15 cellular contexts compared by ENCODE assay signal in genomic region chr3:126414961-126415660, GRCh38. TPM values are rescaled to one million over a fixed set of nuclear protein-coding genes. Genes with fewer than 3 reads are reported as not detected.
DNase-seq lines count a peak whose midpoint lies in the region; ATAC-seq, FAIRE-seq and TF ChIP-seq lines count a peak whose summit lies in the region.
"Had no signal": no experiment of that assay in that cellular context is flagged by ENCODE, and none has a peak within 500 bp of the region (broad histone marks: within the 10 kb centered on the region; RNA-seq: fewer than 3 reads in every experiment).

No MANE protein-coding gene starts in this region.

- no peak overlapping the region for H3K14ac ChIP-seq in neuronal stem cell (ENCODE audit: low read length)

- ATAC-seq in HepG2 (no peak), right lobe of liver (no peak), Right ventricle myocardium superior (ENCODE audit: poor library complexity) (no peak), omental fat pad (ENCODE audit: low FRiP score) (no peak)

- no peaks in the 10 kb centered on the region for H3K79me2 ChIP-seq in HepG2 (ENCODE audit: insufficient read depth, low read length)

- H2BK5ac ChIP-seq in neuronal stem cell (ENCODE audit: low read length), result no peak overlapping the region

- H3K36me3 ChIP-seq in HepG2 (replicated peaks in 1 of 2; ENCODE audit: control insufficient read depth in 1 of 2, insufficient read depth in 2 of 2, low read length in 2 of 2), result no peaks in the 10 kb centered on the region
- no peaks in the 10 kb centered on the region for H3K36me3 ChIP-seq in right lobe of liver
- no peaks in the 10 kb centered on the region for H3K36me3 ChIP-seq in neuronal stem cell (replicated peaks in 1 of 2; ENCODE audit: control insufficient read depth in 2 of 2, insufficient read depth in 2 of 2, low read length in 2 of 2)
- H3K36me3 ChIP-seq in spleen, result no peaks in the 10 kb centered on the region
- H3K36me3 ChIP-seq: BLaER1 had no signal

- H3K27me3 ChIP-seq in HepG2 (ENCODE audit: control insufficient read depth in 1 of 2, insufficient read depth in 2 of 2, low read length in 2 of 2) (peaks cover 1 to 16% of the 10 kb centered on the region in 2 experiments; a peak in 4 of 5 replicates), right lobe of liver (no peaks in the 10 kb centered on the region), neuronal stem cell (ENCODE audit: control insufficient read depth in 3 of 3, insufficient read depth in 3 of 3, low read depth in 1 of 3, low read length in 3 of 3) (peaks cover 0 to 6% (median 0%) of the 10 kb centered on the region in 3 experiments), spleen (replicated peaks in 1 of 7) (peaks cover 0 to 77% (median 22%) of the 10 kb centered on the region in 7 donors)
- H3K27me3 ChIP-seq: BLaER1 had no signal

- peak overlapping the region; percentile 54 for H2BK15ac ChIP-seq in neuronal stem cell (ENCODE audit: low read length)

- no peak for TF ChIP-seq RAD21 in HepG2 (CRISPR knock-in tag; IDR thresholded peaks at IDR 0.05)

- no peak overlapping the region for H2AK5ac ChIP-seq in neuronal stem cell (ENCODE audit: low read depth, low read length)

- no peak for TF ChIP-seq CTCF in HepG2 (CRISPR knock-in tag; IDR thresholded peaks at IDR 0.05)
- no peak for TF ChIP-seq CTCF in right lobe of liver (IDR thresholded peaks at IDR 0.05)
- TF ChIP-seq CTCF in spleen (IDR thresholded peaks at IDR 0.05 in 8 of 11, conservative IDR thresholded peaks at IDR 0.05 in 3 of 11), result no peak
- no peak for TF ChIP-seq CTCF in omental fat pad (IDR thresholded peaks at IDR 0.05)

- TF ChIP-seq EP300 in HepG2 (IDR thresholded peaks at IDR 0.05; ENCODE audit: low read depth in 2 of 2, low read length in 2 of 2), result no peak
- no peak for TF ChIP-seq EP300 in HepG2 (CRISPR knock-in tag; IDR thresholded peaks at IDR 0.05; ENCODE audit: borderline replicate concordance)

- no peaks in the 10 kb centered on the region for H4K20me1 ChIP-seq in HepG2 (ENCODE audit: insufficient read depth, low read length)
- H4K20me1 ChIP-seq: BLaER1 had no signal

- H2BK120ac ChIP-seq in neuronal stem cell (ENCODE audit: low read depth, low read length), result no peak overlapping the region

- CTCF ChIA-PET in HepG2 (lab: Yijun Ruan, JAX; ENCODE audit: low intra/inter-chr PET ratio, low total read pairs), result no interaction called here

- DNase-seq in HepG2 (ENCODE audit: low spot score) (no peak), right lobe of liver (no peak), neuronal stem cell (ENCODE audit: low spot score) (no peak), spleen (peak; percentile 46), cerebellar cortex (ENCODE audit: low spot score) (no peak), Right ventricle myocardium superior (no peak), omental fat pad (ENCODE audit: low spot score) (no peak)
- DNase-seq: AML-193, Calu3, DMS 273 treated with DMSO at 0.1 percent for 48 hours, IMR-90 had no signal

- H3K4ac ChIP-seq in neuronal stem cell (ENCODE audit: low read length), result no peak overlapping the region

- peaks cover 25% of the 10 kb centered on the region for H3K4me1 ChIP-seq in HepG2 (ENCODE audit: insufficient read depth, low read length)
- no peaks in the 10 kb centered on the region for H3K4me1 ChIP-seq in right lobe of liver
- peaks cover 0 to 6% of the 10 kb centered on the region in 2 donors for H3K4me1 ChIP-seq in neuronal stem cell (ENCODE audit: control insufficient read depth in 2 of 2, insufficient read depth in 1 of 2, low read depth in 1 of 2, low read length in 2 of 2)
- no peaks in the 10 kb centered on the region for H3K4me1 ChIP-seq in spleen
- H3K4me1 ChIP-seq: BLaER1 had no signal

- no TSS peak for BruUV-seq in HepG2 (replicated peaks; lab: Mats Ljungman, UMichigan)

- H3K79me1 ChIP-seq in neuronal stem cell (ENCODE audit: low read depth, low read length), result peaks cover 2% of the 10 kb centered on the region

- WGBS in HepG2 (ENCODE audit: low lambda C conversion rate), result 42% methylated on average over 11 of the region's 12 CpGs
- WGBS in right lobe of liver (ENCODE audit: insufficient coverage, low coverage, low lambda C conversion rate, missing lambda C conversion rate), result 72% methylated on average over 11 of the region's 12 CpGs
- WGBS in neuronal stem cell (ENCODE audit: extremely low coverage in 2 of 2, insufficient read length in 2 of 2, insufficient replicate concordance in 1 of 2), 2 donors, result no CpG with 5 or more reads among the region's 12 CpGs
- WGBS in spleen, 5 donors, result 82 to 91% (median 85%) methylated on average over 11 to 12 of the region's 12 CpGs

- POLR2A ChIA-PET in HepG2 (lab: Yijun Ruan, JAX), result no interaction called here

- in situ Hi-C loops in HepG2 (cut with HindIII; ENCODE audit: extremely low pct_ligation_motif_present, low pct_unique_long_range_greater_than_20kb), result no loop called here

- H4K8ac ChIP-seq in neuronal stem cell (ENCODE audit: low read depth, low read length), result no peak overlapping the region

- H3K9me3 ChIP-seq in HepG2 (ENCODE audit: low read length), result no peaks in the 10 kb centered on the region
- no peaks in the 10 kb centered on the region for H3K9me3 ChIP-seq in right lobe of liver
- H3K9me3 ChIP-seq in neuronal stem cell (replicated peaks in 1 of 2; ENCODE audit: control insufficient read depth in 2 of 2, insufficient read depth in 1 of 2, low read depth in 1 of 2, low read length in 2 of 2), result no peaks in the 10 kb centered on the region
- H3K9me3 ChIP-seq in spleen, result no peaks in the 10 kb centered on the region
- H3K9me3 ChIP-seq: BLaER1 had no signal

- intact Hi-C loops in HepG2 (cut with micrococcal nuclease; ENCODE audit: unreplicated experiment), result no loop called here
- intact Hi-C loops in right lobe of liver (cut with DNase I), result no loop called here
- intact Hi-C loops in spleen (cut with DNase I; ENCODE audit: low total_unique reads), result no loop called here
- intact Hi-C loops in Right ventricle myocardium superior (cut with DNase I), result no loop called here

- H2AFZ ChIP-seq in HepG2 (ENCODE audit: low read length) (no peak overlapping the region), neuronal stem cell (ENCODE audit: low read length) (no peak overlapping the region)

- no peak overlapping the region for H4K91ac ChIP-seq in neuronal stem cell (ENCODE audit: low read depth, low read length, poor library complexity)

- no peak overlapping the region for H3K4me3 ChIP-seq in HepG2 (replicated peaks in 1 of 3; ENCODE audit: insufficient read depth in 1 of 3, low read depth in 2 of 3, low read length in 3 of 3)
- H3K4me3 ChIP-seq in right lobe of liver, result no peak overlapping the region
- no peak overlapping the region for H3K4me3 ChIP-seq in neuronal stem cell (ENCODE audit: low read length in 2 of 2)
- H3K4me3 ChIP-seq in spleen, result no peak overlapping the region
- H3K4me3 ChIP-seq: BLaER1 had no signal

- H3K4me2 ChIP-seq in HepG2 (ENCODE audit: low read depth, low read length), result no peak overlapping the region
- H3K4me2 ChIP-seq in neuronal stem cell (ENCODE audit: insufficient read depth, low read length, poor library complexity, severe bottlenecking), result no peak overlapping the region
- H3K4me2 ChIP-seq: BLaER1 had no signal

- H3K18ac ChIP-seq in neuronal stem cell (ENCODE audit: low read length), result peak overlapping the region; percentile 76

- TF ChIP-seq POLR2A in HepG2 (IDR thresholded peaks at IDR 0.05; ENCODE audit: insufficient read depth in 1 of 2, low read depth in 2 of 2, low read length in 2 of 2) (no peak), right lobe of liver (IDR thresholded peaks at IDR 0.05) (no peak), spleen (IDR thresholded peaks at IDR 0.05) (no peak)

- no peak overlapping the region for H3K23ac ChIP-seq in neuronal stem cell (ENCODE audit: low read depth, low read length, poor library complexity)

- H3K9ac ChIP-seq in HepG2 (ENCODE audit: insufficient read depth, low read depth, low read length) (no peak overlapping the region), neuronal stem cell (ENCODE audit: low read depth, low read length, poor library complexity) (peak overlapping the region; percentile 63)
- H3K9ac ChIP-seq: BLaER1 had no signal

- no peak for FAIRE-seq in HepG2 (lab: Jason Lieb, UNC)
- FAIRE-seq: H54 had no signal

- H2BK12ac ChIP-seq in neuronal stem cell (ENCODE audit: low read length), result no peak overlapping the region

- no peak overlapping the region for H3K27ac ChIP-seq in HepG2 (ENCODE audit: extremely low read length, insufficient read depth, low read length)
- no peak overlapping the region for H3K27ac ChIP-seq in right lobe of liver
- no peak overlapping the region for H3K27ac ChIP-seq in neuronal stem cell (replicated peaks; ENCODE audit: low read length)
- H3K27ac ChIP-seq in spleen, result no peak overlapping the region
- H3K27ac ChIP-seq: 22Rv1, BLaER1 had no signal

RNA-seq across cellular contexts. Expression of gene CFAP100, which starts 20.4 kb away (rescaled TPM):
- total RNA-seq in HepG2 (2016; rRNA removed; fragmentation: Illumina TruSeq; extraction: Trizol) (0.36 TPM in 1 of 2 replicates, not detected in the other), right lobe of liver (not detected), spleen (not detected), Right ventricle myocardium superior (not detected), omental fat pad (not detected)
- total RNA-seq in HepG2 (2016; cell fraction: cytosol; rRNA removed; fragmentation: Illumina TruSeq; extraction: Trizol; ENCODE audit: low read depth), result not detected in 2 replicates
- total RNA-seq in HepG2 (2016; cell fraction: insoluble cytoplasmic fraction; rRNA removed; fragmentation: Illumina TruSeq; extraction: Trizol), result 0.43 TPM in 1 of 2 replicates, not detected in the other
- not detected in 2 replicates for total RNA-seq in HepG2 (2016; cell fraction: membrane; rRNA removed; fragmentation: Illumina TruSeq; extraction: Trizol)
- total RNA-seq in HepG2 (2016; cell fraction: nucleus; rRNA removed; fragmentation: Illumina TruSeq; extraction: Trizol), result not detected in 2 replicates
- polyA plus RNA-seq in HepG2 (2011; rRNA removed) (0.32 and 0.63 TPM in 2 replicates), spleen (not detected)
- polyA plus RNA-seq in HepG2 (2011; cell fraction: cytosol; rRNA removed), result 0.58 and 0.59 TPM in 2 replicates
- 0.42 and 0.63 TPM in 2 replicates for polyA plus RNA-seq in HepG2 (2011; cell fraction: nucleus; rRNA removed)
- polyA plus RNA-seq in HepG2 (2012), result 0.09 and 1.1 TPM in 2 replicates
- not detected in 2 replicates for polyA plus RNA-seq in HepG2 (2016; cell fraction: cytosol; fragmentation: Illumina TruSeq; extraction: Trizol; ENCODE audit: low read depth)
- polyA plus RNA-seq in HepG2 (2016; cell fraction: insoluble cytoplasmic fraction; fragmentation: Illumina TruSeq; extraction: Trizol; ENCODE audit: low read depth), result 0.30 TPM in 1 of 2 replicates, not detected in the other
- not detected in 2 replicates for polyA plus RNA-seq in HepG2 (2016; cell fraction: membrane; fragmentation: Illumina TruSeq; extraction: Trizol; ENCODE audit: low read depth)
- polyA plus RNA-seq in HepG2 (2016; cell fraction: nucleus; fragmentation: Illumina TruSeq; extraction: Trizol; ENCODE audit: insufficient read depth, low read depth), result not detected in 2 replicates
- polyA minus RNA-seq in HepG2 (2011; rRNA and poly(A)+ RNA removed; ENCODE audit: low replicate concordance), result 0.12 TPM in 1 of 2 replicates, not detected in the other
- polyA minus RNA-seq in HepG2 (2011; cell fraction: cytosol; rRNA and poly(A)+ RNA removed), result 1.1 TPM in 1 of 2 replicates, not detected in the other
- not detected in 2 replicates for polyA minus RNA-seq in HepG2 (2011; cell fraction: nucleus; rRNA and poly(A)+ RNA removed)
- polyA plus RNA-seq in neuronal stem cell (2013, experiment 1 of 2), result 3.9 TPM
- polyA plus RNA-seq in neuronal stem cell (2013, experiment 2 of 2), result 2.8 TPM
- total RNA-seq: Calu3, Daoy, IMR-90 had no signal
- polyA plus RNA-seq: IMR-90 had no signal

RNA-seq across cellular contexts. Expression of gene KLF15, which starts 57.9 kb away (rescaled TPM):
- total RNA-seq in HepG2 (2016; rRNA removed; fragmentation: Illumina TruSeq; extraction: Trizol) (5.4 and 7.8 TPM in 2 replicates), right lobe of liver (100 to 1,000 TPM in 2 of 6 experiments, 10 to 100 TPM in 4; 14.4 to 112 (median 89.3) TPM), spleen (1 to 10 TPM in 6 of 7 donors, under 1 TPM in 1; 0.57 to 9.5 (median 4.8) TPM), Right ventricle myocardium superior (34.0 TPM), omental fat pad (10 to 100 TPM; 22.3 to 73.1 (median 59.9) TPM)
- total RNA-seq in HepG2 (2016; cell fraction: cytosol; rRNA removed; fragmentation: Illumina TruSeq; extraction: Trizol; ENCODE audit: low read depth), result 1.1 and 1.4 TPM in 2 replicates
- 5.0 and 8.2 TPM in 2 replicates for total RNA-seq in HepG2 (2016; cell fraction: insoluble cytoplasmic fraction; rRNA removed; fragmentation: Illumina TruSeq; extraction: Trizol)
- total RNA-seq in HepG2 (2016; cell fraction: membrane; rRNA removed; fragmentation: Illumina TruSeq; extraction: Trizol), result 3.1 and 3.8 TPM in 2 replicates
- total RNA-seq in HepG2 (2016; cell fraction: nucleus; rRNA removed; fragmentation: Illumina TruSeq; extraction: Trizol), result 6.2 and 8.6 TPM in 2 replicates
- polyA plus RNA-seq in HepG2 (2011; rRNA removed) (5.3 and 7.1 TPM in 2 replicates), spleen (1 to 10 TPM in 2 of 3 donors, under 1 TPM in 1; 0.63 to 3.1 (median 2.4) TPM)
- polyA plus RNA-seq in HepG2 (2011; cell fraction: cytosol; rRNA removed), result 3.5 and 8.6 TPM in 2 replicates
- 10.1 and 15.9 TPM in 2 replicates for polyA plus RNA-seq in HepG2 (2011; cell fraction: nucleus; rRNA removed)
- polyA plus RNA-seq in HepG2 (2012), result 3.1 and 3.5 TPM in 2 replicates
- 0.46 and 0.59 TPM in 2 replicates for polyA plus RNA-seq in HepG2 (2016; cell fraction: cytosol; fragmentation: Illumina TruSeq; extraction: Trizol; ENCODE audit: low read depth)
- 5.6 and 7.2 TPM in 2 replicates for polyA plus RNA-seq in HepG2 (2016; cell fraction: insoluble cytoplasmic fraction; fragmentation: Illumina TruSeq; extraction: Trizol; ENCODE audit: low read depth)
- polyA plus RNA-seq in HepG2 (2016; cell fraction: membrane; fragmentation: Illumina TruSeq; extraction: Trizol; ENCODE audit: low read depth), result 1.9 and 2.3 TPM in 2 replicates
- 11.1 and 14.2 TPM in 2 replicates for polyA plus RNA-seq in HepG2 (2016; cell fraction: nucleus; fragmentation: Illumina TruSeq; extraction: Trizol; ENCODE audit: insufficient read depth, low read depth)
- 0.09 and 16.6 TPM in 2 replicates for polyA minus RNA-seq in HepG2 (2011; rRNA and poly(A)+ RNA removed; ENCODE audit: low replicate concordance)
- polyA minus RNA-seq in HepG2 (2011; cell fraction: cytosol; rRNA and poly(A)+ RNA removed), result 3.5 and 3.9 TPM in 2 replicates
- 9.2 and 10.2 TPM in 2 replicates for polyA minus RNA-seq in HepG2 (2011; cell fraction: nucleus; rRNA and poly(A)+ RNA removed)
- 6.0 TPM for polyA plus RNA-seq in neuronal stem cell (2013, experiment 1 of 2)
- polyA plus RNA-seq in neuronal stem cell (2013, experiment 2 of 2), result 5.6 TPM
